ENCODE assay signal across 10 cellular contexts in genomic region chr2:65576861-65577601, GRCh38.
DNase-seq lines count a peak whose midpoint lies in the region; ATAC-seq and TF ChIP-seq lines count a peak whose summit lies in the region.
"Had no signal": no experiment of that assay in that cellular context is flagged by ENCODE, and none has a peak within 500 bp of the region (broad histone marks: within the 10 kb centered on the region; RNA-seq: fewer than 3 reads in every experiment).

No MANE protein-coding gene starts in this region.

- peak overlapping the region; percentile 27 for H3K9ac ChIP-seq in mammary epithelial cell (ENCODE audit: insufficient read depth, low read length)

- H3K36me3 ChIP-seq in ACC112 (ENCODE audit: insufficient read depth, low read length) (no peaks in the 10 kb centered on the region), mammary epithelial cell (ENCODE audit: insufficient read depth, low read length) (no peaks in the 10 kb centered on the region), right lobe of liver (no peaks in the 10 kb centered on the region)

- H3K9me3 ChIP-seq in mammary epithelial cell (replicated peaks; ENCODE audit: insufficient read depth, low read length) = peaks cover 4% of the 10 kb centered on the region
- no peaks in the 10 kb centered on the region for H3K9me3 ChIP-seq in right lobe of liver

- peaks cover 31% of the 10 kb centered on the region for H3K4me1 ChIP-seq in ACC112 (ENCODE audit: control insufficient read depth, insufficient read depth, low read length, unreplicated experiment)
- H3K4me1 ChIP-seq in mammary epithelial cell (ENCODE audit: insufficient read depth, low read length) = peaks cover 16% of the 10 kb centered on the region
- H3K4me1 ChIP-seq in right lobe of liver = peaks cover 0 to 5% (median 0%) of the 10 kb centered on the region in 4 donors

- CTCF ChIA-PET in mammary epithelial cell (lab: Charles Lee; ENCODE audit: low non-redundant PET) = interaction anchor here (0.6 to 0.7 kb wide), 2 partner anchors 106 to 192 kb away, joined by 4 to 7 read pairs; no protein-coding TSS in a partner anchor

- DNase-seq in HuH-7.5 (ENCODE audit: low spot score) (peak; percentile 18), mammary epithelial cell (peak; percentile 92), right lobe of liver (no peak), putamen (ENCODE audit: low spot score) (no peak), GOT3 (lab: John Stamatoyannopoulos, UW) (no peak)
- DNase-seq in stimulated activated naive B cell treated with anti-CD40 and anti-IgM and Interleukin-4, amounts not matched to agents 10 μg/mL and 1 μg/mL and 100 μg/mL, for 72 hours = no peak
- no peak for DNase-seq in NK-92 treated with Interleukin-12 subunit alpha and Interleukin-12 subunit beta, amount 100 ng/mL, for 24 hours (lab: John Stamatoyannopoulos, UW)
- DNase-seq: activated naive CD4-positive, alpha-beta T cell treated with anti-CD3 and anti-CD28 coated beads, Interleukin-2, amount 50 U/mL, for 16 hours had no signal

- dilution Hi-C loops in mammary epithelial cell (cut with HindIII; ENCODE audit: low sequenced_read_pairs) = no loop called here

- H3K27ac ChIP-seq in ACC112 (ENCODE audit: low read depth, low read length) (peak overlapping the region; percentile 82), mammary epithelial cell (ENCODE audit: insufficient read depth, low read depth, low read length) (peak overlapping the region; percentile 89), right lobe of liver (peak overlapping the region in 1 of 3 donors; percentile 26)
- H3K27ac ChIP-seq: SK-N-MC had no signal

- H3K79me2 ChIP-seq in ACC112 (ENCODE audit: control insufficient read depth, insufficient read depth, low read length, unreplicated experiment) = no peaks in the 10 kb centered on the region
- H3K79me2 ChIP-seq in mammary epithelial cell (ENCODE audit: insufficient read depth, low read length) = no peaks in the 10 kb centered on the region

- H3K27me3 Mint-ChIP-seq in stimulated activated naive B cell treated with anti-CD40 and anti-IgM and Interleukin-4, amounts not matched to agents 10 μg/mL and 1 μg/mL and 100 μg/mL, for 72 hours = no peaks in the 10 kb centered on the region

- no peak overlapping the region for H3K4me3 Mint-ChIP-seq in stimulated activated naive B cell treated with anti-CD40 and anti-IgM and Interleukin-4, amounts not matched to agents 10 μg/mL and 1 μg/mL and 100 μg/mL, for 72 hours

- TF ChIP-seq CTCF in mammary epithelial cell (conservative IDR thresholded peaks at IDR 0.05 in 1 of 2, IDR thresholded peaks at IDR 0.05 in 1 of 2; ENCODE audit: extremely low read depth in 1 of 2, insufficient read depth in 1 of 2, low read depth in 1 of 2, low read length in 2 of 2) = no peak
- TF ChIP-seq CTCF in right lobe of liver (IDR thresholded peaks at IDR 0.05) = no peak

- H3K4me1 Mint-ChIP-seq in stimulated activated naive B cell treated with anti-CD40 and anti-IgM and Interleukin-4, amounts not matched to agents 10 μg/mL and 1 μg/mL and 100 μg/mL, for 72 hours = peaks cover 6 to 22% of the 10 kb centered on the region in 2 donors

- peak overlapping the region; percentile 44 for H3K4me2 ChIP-seq in mammary epithelial cell (ENCODE audit: insufficient read depth, low read depth, low read length)

- in situ Hi-C loops in mammary epithelial cell (cut with MboI; ENCODE audit: low sequenced_read_pairs in 2 of 2) = loop anchor here in 1 of 2 donors (10.0 kb wide), 1 partner anchor 512 kb away; no protein-coding TSS in a partner anchor

- intact Hi-C loops in mammary epithelial cell (cut with micrococcal nuclease) (no loop called here), right lobe of liver (cut with DNase I) (no loop called here)

- H3K9me3 Mint-ChIP-seq in stimulated activated naive B cell treated with anti-CD40 and anti-IgM and Interleukin-4, amounts not matched to agents 10 μg/mL and 1 μg/mL and 100 μg/mL, for 72 hours = peaks cover 0 to 3% of the 10 kb centered on the region in 2 donors

- peak; percentile 36 to 91 (median 78) for ATAC-seq in right lobe of liver
- ATAC-seq in stimulated activated naive B cell treated with anti-CD40 and anti-IgM and Interleukin-4, amounts not matched to agents 10 μg/mL and 1 μg/mL and 100 μg/mL, for 72 hours (replicated peaks) = no peak

- H3K4me3 ChIP-seq in ACC112 (ENCODE audit: low read depth, low read length) = 0 out of 2 replicates have a peak overlapping the region, but pooled peaks have one; percentile 36
- no peak overlapping the region for H3K4me3 ChIP-seq in mammary epithelial cell (replicated peaks in 1 of 3; ENCODE audit: insufficient read depth in 1 of 3, low read depth in 2 of 3, low read length in 3 of 3)
- no peak overlapping the region for H3K4me3 ChIP-seq in right lobe of liver
- H3K4me3 ChIP-seq: SK-N-MC had no signal

- no peaks in the 10 kb centered on the region for H4K20me1 ChIP-seq in mammary epithelial cell (ENCODE audit: insufficient read depth, low read length)

- no peak for TF ChIP-seq POLR2A in right lobe of liver (IDR thresholded peaks at IDR 0.05)

- H3K27ac Mint-ChIP-seq in stimulated activated naive B cell treated with anti-CD40 and anti-IgM and Interleukin-4, amounts not matched to agents 10 μg/mL and 1 μg/mL and 100 μg/mL, for 72 hours = no peak overlapping the region

- no peaks in the 10 kb centered on the region for H3K36me3 Mint-ChIP-seq in stimulated activated naive B cell treated with anti-CD40 and anti-IgM and Interleukin-4, amounts not matched to agents 10 μg/mL and 1 μg/mL and 100 μg/mL, for 72 hours

- 2% methylated on average over 12 of the region's 12 CpGs for WGBS in mammary epithelial cell (ENCODE audit: low coverage, missing lambda C conversion rate)
- WGBS in right lobe of liver (ENCODE audit: insufficient coverage, low coverage, low lambda C conversion rate, missing lambda C conversion rate) = 59% methylated on average over 12 of the region's 12 CpGs

- H3K27me3 ChIP-seq in ACC112 (ENCODE audit: insufficient read depth, low read length) = no peaks in the 10 kb centered on the region
- H3K27me3 ChIP-seq in mammary epithelial cell (ENCODE audit: insufficient read depth, low read length) = no peaks in the 10 kb centered on the region
- no peaks in the 10 kb centered on the region for H3K27me3 ChIP-seq in right lobe of liver

- H2AFZ ChIP-seq in ACC112 (ENCODE audit: low read length, unreplicated experiment) = peak overlapping the region; percentile 12
- peak overlapping the region; percentile 70 for H2AFZ ChIP-seq in mammary epithelial cell (ENCODE audit: low read depth, low read length)

- BruUV-seq in mammary epithelial cell (replicated peaks; lab: Mats Ljungman, UMichigan) = no TSS peak

Comparison
In these comparisons a context has a peak if more than half of its experiments do, and no peak if none do; other contexts are left out.
1. DNase-seq: peak in HuH-7.5 (single experiment) and mammary epithelial cell (single experiment); none in right lobe of liver (0 of 3), putamen (single experiment), stimulated activated naive B cell treated with anti-CD40 and anti-IgM and Interleukin-4, amounts not matched to agents 10 μg/mL and 1 μg/mL and 100 μg/mL, for 72 hours (single experiment), NK-92 treated with Interleukin-12 subunit alpha and Interleukin-12 subunit beta, amount 100 ng/mL, for 24 hours (single experiment) and GOT3 (single experiment).
2. ATAC-seq: peak in right lobe of liver (4 of 4); none in stimulated activated naive B cell treated with anti-CD40 and anti-IgM and Interleukin-4, amounts not matched to agents 10 μg/mL and 1 μg/mL and 100 μg/mL, for 72 hours (0 of 2).